ENCODE assay signal across 8 cellular contexts in the genomic region with DNA sequence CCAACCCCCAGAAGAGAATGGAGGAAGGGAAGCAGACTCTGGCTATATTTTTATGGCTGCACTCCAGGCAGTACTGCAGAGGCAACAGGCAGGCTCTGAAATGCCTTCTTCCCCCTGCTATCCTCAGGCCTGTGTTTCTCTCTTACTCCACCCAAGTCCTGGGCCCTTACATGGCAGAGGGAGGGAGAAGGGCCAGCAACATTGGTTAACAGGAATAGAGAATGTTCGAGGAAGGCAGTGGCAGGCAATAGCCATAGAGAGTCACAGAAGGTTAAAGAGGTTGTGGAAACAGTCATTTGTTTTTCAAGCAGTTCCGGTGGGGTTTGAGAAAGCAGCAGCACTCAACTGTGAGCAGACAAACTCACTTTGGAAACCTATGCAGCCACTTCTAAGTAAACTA. TPM values are rescaled to one million over a fixed set of nuclear protein-coding genes. Genes with fewer than 3 reads are reported as not detected.
A peak's percentile ranks its signal among the peaks of the same experiment; 100 is the strongest.
DNase-seq lines count a peak whose midpoint lies in the region; ATAC-seq lines count a peak whose summit lies in the region.

No MANE protein-coding gene starts in this region.

- H3K27ac Mint-ChIP-seq in CD4-positive, CD25-positive, alpha-beta regulatory T cell: peak overlapping the region in 2 of 3 donors; percentile 39 to 55

- no peak overlapping the region for H3K4me3 Mint-ChIP-seq in CD4-positive, CD25-positive, alpha-beta regulatory T cell

- H3K4me1 ChIP-seq in CD4-positive, CD25-positive, alpha-beta regulatory T cell (ENCODE audit: control insufficient read depth, insufficient read depth, low read length, poor library complexity, severe bottlenecking): no peaks in the 10 kb centered on the region

- peaks cover 0 to 1% (median 0%) of the 10 kb centered on the region in 7 donors for H3K9me3 Mint-ChIP-seq in CD4-positive, CD25-positive, alpha-beta regulatory T cell

- no peaks in the 10 kb centered on the region for H3K27me3 ChIP-seq in CD4-positive, CD25-positive, alpha-beta regulatory T cell (ENCODE audit: control insufficient read depth, insufficient read depth, low read length)

- no peak overlapping the region for H3K27ac ChIP-seq in CD4-positive, CD25-positive, alpha-beta regulatory T cell (ENCODE audit: insufficient read depth, low read length, poor library complexity, severe bottlenecking)

- DNase-seq in CD4-positive, CD25-positive, alpha-beta regulatory T cell: peak in 1 of 3 donors; percentile 40
- peak; percentile 46 for DNase-seq in globus pallidus (ENCODE audit: low spot score)
- DNase-seq in DMS114 treated with DMSO at 0.1 percent for 48 hours (lab: John Stamatoyannopoulos, UW; ENCODE audit: unreplicated experiment): no peak
- no peak for DNase-seq in inferior parietal cortex (ENCODE audit: extremely low spot score)
- DNase-seq in posterior cingulate gyrus: no peak
- no peak for DNase-seq in NCI-H82 treated with DMSO at 0.1 percent for 48 hours (lab: John Stamatoyannopoulos, UW; ENCODE audit: unreplicated experiment)

- ATAC-seq in CD4-positive, CD25-positive, alpha-beta regulatory T cell (ENCODE audit: low read depth in 2 of 2): peak in 1 of 2 donors; percentile 18
- peak; percentile 71 for ATAC-seq in GM19455 (IDR thresholded peaks at IDR 0.05; ENCODE audit: unreplicated experiment)
- ATAC-seq in HG03457 (IDR thresholded peaks at IDR 0.05; ENCODE audit: unreplicated experiment): peak; percentile 46

- no peaks in the 10 kb centered on the region for H3K27me3 Mint-ChIP-seq in CD4-positive, CD25-positive, alpha-beta regulatory T cell

- H3K36me3 Mint-ChIP-seq in CD4-positive, CD25-positive, alpha-beta regulatory T cell: peaks cover 12% of the 10 kb centered on the region

- H3K4me3 ChIP-seq in CD4-positive, CD25-positive, alpha-beta regulatory T cell (ENCODE audit: low read depth, low read length): no peak overlapping the region

- H3K36me3 ChIP-seq in CD4-positive, CD25-positive, alpha-beta regulatory T cell (ENCODE audit: control insufficient read depth, insufficient read depth, low read length): no peaks in the 10 kb centered on the region

- no peaks in the 10 kb centered on the region for H3K9me3 ChIP-seq in CD4-positive, CD25-positive, alpha-beta regulatory T cell (ENCODE audit: control insufficient read depth in 2 of 2, low read length in 2 of 2)

- intact Hi-C loops in posterior cingulate gyrus (cut with DNase I): no loop called here

- peaks cover 0 to 17% (median 4%) of the 10 kb centered on the region in 4 donors for H3K4me1 Mint-ChIP-seq in CD4-positive, CD25-positive, alpha-beta regulatory T cell

RNA-seq across cellular contexts. Expression of a gene that starts 15.1 kb away (rescaled TPM):
- total RNA-seq in CD4-positive, CD25-positive, alpha-beta regulatory T cell: 51.8 TPM
- 100 to 1,000 TPM; 119 to 144 (median 130) TPM for polyA plus RNA-seq in CD4-positive, CD25-positive, alpha-beta regulatory T cell
